In the genomic region with DNA sequence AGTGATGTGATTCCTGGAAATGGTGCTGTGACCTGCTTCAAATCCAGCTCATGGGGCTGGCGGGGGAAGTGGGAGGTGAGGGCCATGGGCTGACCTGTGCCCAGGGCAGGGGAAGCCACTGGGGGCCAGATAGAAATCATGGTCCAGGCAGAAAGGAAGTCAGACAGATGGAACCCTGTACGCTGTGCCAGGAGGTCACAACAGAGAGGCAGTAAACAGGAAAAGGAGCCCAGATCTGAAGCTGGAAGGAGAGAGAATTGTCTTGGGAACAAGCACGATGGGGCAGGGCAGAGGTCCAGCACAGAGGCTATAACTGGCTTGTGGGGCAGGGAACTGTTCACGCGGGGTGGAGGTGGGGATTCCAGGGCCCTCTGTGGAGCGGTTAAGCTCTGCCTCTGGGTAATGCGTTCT, we compare ENCODE assay signal across 13 cellular contexts.
DNase-seq lines count a peak whose midpoint lies in the region; ATAC-seq and TF ChIP-seq lines count a peak whose summit lies in the region.
"Had no signal": no experiment of that assay in that cellular context is flagged by ENCODE, and none has a peak within 500 bp of the region (broad histone marks: within the 10 kb centered on the region; RNA-seq: fewer than 3 reads in every experiment).

No MANE protein-coding gene starts in this region.

- peak overlapping the region; percentile 29 to 67 for H3K18ac ChIP-seq in mesenchymal stem cell (ENCODE audit: low read depth in 1 of 2, low read length in 2 of 2)

- peaks cover 45% of the 10 kb centered on the region for H3K36me3 Mint-ChIP-seq in activated CD4-positive, alpha-beta T cell treated with anti-CD3 and anti-CD28 coated beads for 36 hours (ENCODE audit: low read depth)

- H3K27me3 ChIP-seq in esophagus muscularis mucosa (no peaks in the 10 kb centered on the region), mesenchymal stem cell (ENCODE audit: control insufficient read depth in 1 of 2, insufficient read depth in 1 of 2, low read length in 2 of 2) (no peaks in the 10 kb centered on the region)

- H3K27ac Mint-ChIP-seq in activated CD4-positive, alpha-beta T cell treated with anti-CD3 and anti-CD28 coated beads for 36 hours, result peak overlapping the region; percentile 19

- peaks cover 4% of the 10 kb centered on the region for H3K9me3 Mint-ChIP-seq in activated CD4-positive, alpha-beta T cell treated with anti-CD3 and anti-CD28 coated beads for 36 hours (ENCODE audit: low read depth)

- peaks cover 12 to 30% (median 25%) of the 10 kb centered on the region in 4 donors for H3K4me1 ChIP-seq in esophagus muscularis mucosa
- no peaks in the 10 kb centered on the region for H3K4me1 ChIP-seq in mesenchymal stem cell (ENCODE audit: control insufficient read depth, insufficient read depth, low read depth, low read length)

- H3K27me3 Mint-ChIP-seq in activated CD4-positive, alpha-beta T cell treated with anti-CD3 and anti-CD28 coated beads for 36 hours, result no peaks in the 10 kb centered on the region

- no peak overlapping the region for H3K14ac ChIP-seq in mesenchymal stem cell (ENCODE audit: low read length in 2 of 2)

- H3K9me3 ChIP-seq in esophagus muscularis mucosa (no peaks in the 10 kb centered on the region), mesenchymal stem cell (ENCODE audit: control insufficient read depth, low read length) (peaks cover 4% of the 10 kb centered on the region)

- H2AFZ ChIP-seq in mesenchymal stem cell (ENCODE audit: low read depth, low read length), result no peak overlapping the region

- TF ChIP-seq CTCF in esophagus muscularis mucosa (IDR thresholded peaks at IDR 0.05), result no peak

- H3K9ac ChIP-seq in mesenchymal stem cell (ENCODE audit: low read length), result peak overlapping the region; percentile 7

- H3K79me1 ChIP-seq in mesenchymal stem cell (replicated peaks; ENCODE audit: low read length, poor library complexity, severe bottlenecking), result no peaks in the 10 kb centered on the region

- intact Hi-C loops in activated CD4-positive, alpha-beta T cell treated with anti-CD3 and anti-CD28 coated beads for 36 hours (cut with DNase I, micrococcal nuclease), result no loop called here
- intact Hi-C loops in esophagus muscularis mucosa (cut with DNase I), result no loop called here

- no peak overlapping the region for H3K4me3 Mint-ChIP-seq in activated CD4-positive, alpha-beta T cell treated with anti-CD3 and anti-CD28 coated beads for 36 hours

- no peak overlapping the region for H3K4me3 ChIP-seq in esophagus muscularis mucosa
- H3K4me3 ChIP-seq in mesenchymal stem cell (ENCODE audit: insufficient read depth in 1 of 2, low read depth in 1 of 2, low read length in 2 of 2), result peak overlapping the region in 1 of 2 experiments; percentile 2

- peak overlapping the region in 1 of 2 experiments; percentile 34 for H3K23ac ChIP-seq in mesenchymal stem cell (ENCODE audit: low read length in 2 of 2)

- TF ChIP-seq EP300 in esophagus muscularis mucosa (IDR thresholded peaks at IDR 0.05), result no peak

- H3K4me1 Mint-ChIP-seq in activated CD4-positive, alpha-beta T cell treated with anti-CD3 and anti-CD28 coated beads for 36 hours, result peaks cover 9% of the 10 kb centered on the region

- CTCF ChIA-PET in activated CD4-positive, alpha-beta T cell treated with anti-CD3 and anti-CD28 coated beads for 36 hours (lab: Charles Lee), result interaction anchor here (0.7 kb wide), 1 partner anchor 1932 kb away, joined by 3 read pairs; no protein-coding TSS in a partner anchor

- H2BK5ac ChIP-seq in mesenchymal stem cell (ENCODE audit: low read depth, low read length, poor library complexity, severe bottlenecking), result no peak overlapping the region

- TF ChIP-seq POLR2A in esophagus muscularis mucosa (IDR thresholded peaks at IDR 0.05; ENCODE audit: low read depth), result no peak

- no peak for ATAC-seq in activated CD4-positive, alpha-beta T cell treated with anti-CD3 and anti-CD28 coated beads for 36 hours
- ATAC-seq in HG03520 (IDR thresholded peaks at IDR 0.05; ENCODE audit: unreplicated experiment), result no peak
- ATAC-seq: Panc1 had no signal

- peak overlapping the region; percentile 80 for H4K8ac ChIP-seq in mesenchymal stem cell (ENCODE audit: low read length)

- H3K36me3 ChIP-seq in esophagus muscularis mucosa (peaks cover 0 to 4% (median 0%) of the 10 kb centered on the region in 4 donors), mesenchymal stem cell (ENCODE audit: control insufficient read depth in 1 of 2, insufficient read depth in 2 of 2, low read depth in 1 of 2, low read length in 2 of 2) (peaks cover 0 to 9% of the 10 kb centered on the region in 2 experiments)

- no peak for DNase-seq in activated CD4-positive, alpha-beta T cell treated with anti-CD3 and anti-CD28 coated beads for 36 hours
- DNase-seq in activated CD4-positive, alpha-beta T cell treated with anti-CD3 and anti-CD28 coated beads for 4 hours, result no peak
- DNase-seq in esophagus muscularis mucosa (ENCODE audit: extremely low spot score), result no peak
- no peak for DNase-seq in mesenchymal stem cell
- no peak for DNase-seq in NK-92 treated with Interleukin-12 subunit alpha and Interleukin-12 subunit beta, amount 100 ng/mL, for 24 hours (lab: John Stamatoyannopoulos, UW)
- DNase-seq in activated T-cell treated with anti-CD3 and anti-CD28 coated beads, Interleukin-2, amount 50 U/mL, for 48 hours, result no peak
- DNase-seq: 8988T; activated effector memory CD4-positive, alpha-beta T cell treated with anti-CD3 and anti-CD28 coated beads, Interleukin-2, amount 50 U/mL, for 16 hours; GOT3; trophoblast cell had no signal

- H2BK120ac ChIP-seq in mesenchymal stem cell (ENCODE audit: low read depth, low read length), result no peak overlapping the region

- H4K91ac ChIP-seq in mesenchymal stem cell (ENCODE audit: low read length), result peak overlapping the region; percentile 86

- no peak overlapping the region for H2BK15ac ChIP-seq in mesenchymal stem cell (ENCODE audit: low read depth, poor library complexity, severe bottlenecking)

- H3K4ac ChIP-seq in mesenchymal stem cell (ENCODE audit: low read depth in 1 of 2, low read length in 2 of 2), result peak overlapping the region; percentile 21 to 40

- no peak overlapping the region for H3K4me2 ChIP-seq in mesenchymal stem cell (ENCODE audit: low read length, poor library complexity, severe bottlenecking)

- H2BK12ac ChIP-seq in mesenchymal stem cell (ENCODE audit: low read length in 2 of 2), result peak overlapping the region in 1 of 2 experiments; percentile 21

- H3K27ac ChIP-seq in esophagus muscularis mucosa (replicated peaks in 1 of 4) (peak overlapping the region; percentile 7 to 54 (median 16)), mesenchymal stem cell (ENCODE audit: low read length, poor library complexity, severe bottlenecking) (no peak overlapping the region), temporal lobe (ENCODE audit: low read depth, low read length) (peak overlapping the region; percentile 93)

- POLR2A ChIA-PET in activated CD4-positive, alpha-beta T cell treated with anti-CD3 and anti-CD28 coated beads for 36 hours (lab: Charles Lee), result no interaction called here

- 68% methylated on average over 7 of the region's 7 CpGs for WGBS in esophagus muscularis mucosa
- WGBS in mesenchymal stem cell, result 46% methylated on average over 6 of the region's 7 CpGs

- H2AK5ac ChIP-seq in mesenchymal stem cell (ENCODE audit: low read length, severe bottlenecking), result no peak overlapping the region
